In the genomic region with DNA sequence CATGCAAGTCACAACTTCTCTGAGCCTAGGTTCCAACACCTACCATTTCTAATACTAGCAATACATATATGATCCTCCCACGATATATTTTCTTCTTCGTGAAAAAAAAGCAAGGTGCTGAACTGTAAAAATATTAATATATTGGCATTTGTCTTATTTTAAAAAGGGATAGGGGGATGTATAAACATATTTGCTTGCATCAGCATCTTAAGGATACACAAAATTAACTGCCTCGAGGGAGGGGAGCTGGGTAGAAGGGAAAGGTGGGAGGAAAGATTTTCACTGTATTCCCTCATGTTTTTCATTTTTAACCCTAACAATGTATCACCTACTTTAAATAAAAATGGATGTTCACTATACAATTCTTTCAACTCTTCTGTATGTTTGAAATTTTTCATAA, we compare ENCODE assay signal across 9 cellular contexts. TPM values are rescaled to one million over a fixed set of nuclear protein-coding genes. Genes with fewer than 3 reads are reported as not detected.
DNase-seq lines count a peak whose midpoint lies in the region; ATAC-seq and TF ChIP-seq lines count a peak whose summit lies in the region.
"Had no signal": no experiment of that assay in that cellular context is flagged by ENCODE, and none has a peak within 500 bp of the region (broad histone marks: within the 10 kb centered on the region; RNA-seq: fewer than 3 reads in every experiment).

No MANE protein-coding gene starts in this region.

- no peak overlapping the region for H2BK15ac ChIP-seq in neuronal stem cell (ENCODE audit: low read length)

- no peak overlapping the region for H3K23ac ChIP-seq in neuronal stem cell (ENCODE audit: low read depth, low read length, poor library complexity)

- no peak overlapping the region for H3K4me3 ChIP-seq in CD4-positive, alpha-beta memory T cell (ENCODE audit: low read length in 2 of 2)
- H3K4me3 ChIP-seq in LNCaP clone FGC (ENCODE audit: low read depth, low read length) (peak overlapping the region; percentile 75), neuronal stem cell (ENCODE audit: low read length in 2 of 2) (peak overlapping the region in 1 of 2 donors; percentile 63)

- H2AK5ac ChIP-seq in neuronal stem cell (ENCODE audit: low read depth, low read length) = no peak overlapping the region

- H3K14ac ChIP-seq in neuronal stem cell (ENCODE audit: low read length) = no peak overlapping the region

- H3K4me1 Mint-ChIP-seq in CD4-positive, alpha-beta memory T cell = peaks cover 19 to 28% (median 22%) of the 10 kb centered on the region in 4 donors
- H3K4me1 Mint-ChIP-seq in central memory CD8-positive, alpha-beta T cell = peaks cover 4% of the 10 kb centered on the region
- H3K4me1 Mint-ChIP-seq in natural killer cell = peaks cover 15 to 18% of the 10 kb centered on the region in 2 donors
- peaks cover 18% of the 10 kb centered on the region for H3K4me1 Mint-ChIP-seq in activated CD4-positive, alpha-beta memory T cell treated with anti-CD3 and anti-CD28 coated beads for 36 hours (ENCODE audit: low read depth)

- no peak overlapping the region for H2BK12ac ChIP-seq in neuronal stem cell (ENCODE audit: low read length)

- H3K9me3 Mint-ChIP-seq in CD4-positive, alpha-beta memory T cell = no peaks in the 10 kb centered on the region
- H3K9me3 Mint-ChIP-seq in central memory CD8-positive, alpha-beta T cell = no peaks in the 10 kb centered on the region
- no peaks in the 10 kb centered on the region for H3K9me3 Mint-ChIP-seq in natural killer cell
- H3K9me3 Mint-ChIP-seq in activated CD4-positive, alpha-beta memory T cell treated with anti-CD3 and anti-CD28 coated beads for 36 hours = no peaks in the 10 kb centered on the region

- H3K27me3 ChIP-seq in CD4-positive, alpha-beta memory T cell (ENCODE audit: insufficient read depth, low read length) = no peaks in the 10 kb centered on the region
- no peaks in the 10 kb centered on the region for H3K27me3 ChIP-seq in neuronal stem cell (ENCODE audit: control insufficient read depth in 3 of 3, insufficient read depth in 3 of 3, low read depth in 1 of 3, low read length in 3 of 3)

- no peaks in the 10 kb centered on the region for H3K79me1 ChIP-seq in neuronal stem cell (ENCODE audit: low read depth, low read length)

- ATAC-seq in central memory CD8-positive, alpha-beta T cell (replicated peaks; ENCODE audit: extremely low read depth, poor library complexity, severe bottlenecking) = no peak
- ATAC-seq in natural killer cell = no peak

- H3K4me1 ChIP-seq in CD4-positive, alpha-beta memory T cell (ENCODE audit: insufficient read depth, low read length) = peaks cover 38% of the 10 kb centered on the region
- peaks cover 0 to 4% of the 10 kb centered on the region in 2 donors for H3K4me1 ChIP-seq in neuronal stem cell (ENCODE audit: control insufficient read depth in 2 of 2, insufficient read depth in 1 of 2, low read depth in 1 of 2, low read length in 2 of 2)

- POLR2A ChIA-PET in CD4-positive, alpha-beta memory T cell (lab: Charles Lee; ENCODE audit: partially characterized antibody) = interaction anchor here (0.9 to 1.8 kb wide), 2 partner anchors 382 to 1923 kb away, joined by 6 to 7 read pairs; partner anchors contain the start of genes HCLS1 and SEC22A
- POLR2A ChIA-PET in activated CD4-positive, alpha-beta memory T cell treated with anti-CD3 and anti-CD28 coated beads for 36 hours (lab: Charles Lee) = interaction anchor here (1.5 to 2.5 kb wide), 2 partner anchors 7 to 18 kb away, joined by 6 to 7 read pairs; no protein-coding TSS in a partner anchor

- intact Hi-C loops in CD4-positive, alpha-beta memory T cell (cut with micrococcal nuclease) = loop anchor here (10.0 kb wide), 1 partner anchor 1169 kb away; the partner anchor contains the start of gene WDR5B
- intact Hi-C loops in natural killer cell (cut with micrococcal nuclease) = loop anchor here (10.0 kb wide), 1 partner anchor 1169 kb away; the partner anchor contains the start of gene WDR5B
- intact Hi-C loops in activated CD4-positive, alpha-beta memory T cell treated with anti-CD3 and anti-CD28 coated beads for 36 hours (cut with micrococcal nuclease) = loop anchor here (10.0 kb wide), 1 partner anchor 789 kb away; the partner anchor contains the start of genes HSPBAP1 and SLC49A4

- H3K36me3 ChIP-seq in CD4-positive, alpha-beta memory T cell (ENCODE audit: insufficient read depth, low read length) = peaks cover 8% of the 10 kb centered on the region
- H3K36me3 ChIP-seq in neuronal stem cell (replicated peaks in 1 of 2; ENCODE audit: control insufficient read depth in 2 of 2, insufficient read depth in 2 of 2, low read length in 2 of 2) = peaks cover 4 to 38% of the 10 kb centered on the region in 2 donors

- no peak overlapping the region for H3K27ac Mint-ChIP-seq in CD4-positive, alpha-beta memory T cell
- H3K27ac Mint-ChIP-seq in central memory CD8-positive, alpha-beta T cell (ENCODE audit: low read depth) = peak overlapping the region; percentile 19
- H3K27ac Mint-ChIP-seq in natural killer cell = peak overlapping the region in 1 of 2 donors; percentile 71
- H3K27ac Mint-ChIP-seq in activated CD4-positive, alpha-beta memory T cell treated with anti-CD3 and anti-CD28 coated beads for 36 hours = no peak overlapping the region

- no peak overlapping the region for H3K18ac ChIP-seq in neuronal stem cell (ENCODE audit: low read length)

- CTCF ChIA-PET in CD4-positive, alpha-beta memory T cell (lab: Charles Lee; ENCODE audit: partially characterized antibody) = interaction anchor here (1.0 to 1.3 kb wide), 3 partner anchors 18 to 25 kb away, joined by 3 read pairs; no protein-coding TSS in a partner anchor
- CTCF ChIA-PET in activated CD4-positive, alpha-beta memory T cell treated with anti-CD3 and anti-CD28 coated beads for 36 hours (lab: Charles Lee) = interaction anchor here (1.3 to 3.0 kb wide), 4 partner anchors 15 to 30 kb away, joined by 3 to 14 read pairs (median 4); no protein-coding TSS in a partner anchor

- no peak overlapping the region for H3K9ac ChIP-seq in neuronal stem cell (ENCODE audit: low read depth, low read length, poor library complexity)

- no peak overlapping the region for H3K27ac ChIP-seq in CD4-positive, alpha-beta memory T cell (ENCODE audit: low read depth, low read length)
- H3K27ac ChIP-seq in neuronal stem cell (replicated peaks; ENCODE audit: low read length) = no peak overlapping the region

- H3K4me2 ChIP-seq in neuronal stem cell (ENCODE audit: insufficient read depth, low read length, poor library complexity, severe bottlenecking) = no peak overlapping the region

- no peak overlapping the region for H2BK120ac ChIP-seq in neuronal stem cell (ENCODE audit: low read depth, low read length)

- DNase-seq in CD4-positive, alpha-beta memory T cell = no peak
- DNase-seq in LNCaP clone FGC (ENCODE audit: low read depth) = no peak
- no peak for DNase-seq in central memory CD8-positive, alpha-beta T cell (ENCODE audit: low spot score in 2 of 2)
- DNase-seq in natural killer cell = no peak
- DNase-seq in mucosa of gallbladder (ENCODE audit: low spot score) = no peak
- DNase-seq in neuronal stem cell (ENCODE audit: low spot score) = no peak
- no peak for DNase-seq in activated CD4-positive, alpha-beta memory T cell treated with anti-CD3 and anti-CD28 coated beads for 36 hours
- DNase-seq in SK-N-DZ (ENCODE audit: low spot score) = no peak
- DNase-seq: NCI-H345 had no signal

- no peak for TF ChIP-seq CTCF in LNCaP clone FGC (IDR thresholded peaks at IDR 0.05; ENCODE audit: control insufficient read depth, extremely low read depth, insufficient read depth)
- TF ChIP-seq CTCF in natural killer cell (IDR thresholded peaks at IDR 0.05) = no peak

- H4K91ac ChIP-seq in neuronal stem cell (ENCODE audit: low read depth, low read length, poor library complexity) = no peak overlapping the region

- no peak overlapping the region for H2BK5ac ChIP-seq in neuronal stem cell (ENCODE audit: low read length)

- no peak overlapping the region for H4K8ac ChIP-seq in neuronal stem cell (ENCODE audit: low read depth, low read length)

- no peaks in the 10 kb centered on the region for H3K9me3 ChIP-seq in CD4-positive, alpha-beta memory T cell (ENCODE audit: control insufficient read depth in 1 of 2, low read length in 2 of 2)
- H3K9me3 ChIP-seq in neuronal stem cell (replicated peaks in 1 of 2; ENCODE audit: control insufficient read depth in 2 of 2, insufficient read depth in 1 of 2, low read depth in 1 of 2, low read length in 2 of 2) = peaks cover 4 to 10% of the 10 kb centered on the region in 2 donors

- H2AFZ ChIP-seq in neuronal stem cell (ENCODE audit: low read length) = no peak overlapping the region

- H3K27me3 Mint-ChIP-seq in CD4-positive, alpha-beta memory T cell = no peaks in the 10 kb centered on the region
- H3K27me3 Mint-ChIP-seq in central memory CD8-positive, alpha-beta T cell = no peaks in the 10 kb centered on the region
- H3K27me3 Mint-ChIP-seq in natural killer cell (ENCODE audit: low read depth in 2 of 2) = no peaks in the 10 kb centered on the region
- H3K27me3 Mint-ChIP-seq in activated CD4-positive, alpha-beta memory T cell treated with anti-CD3 and anti-CD28 coated beads for 36 hours = no peaks in the 10 kb centered on the region

- H3K36me3 Mint-ChIP-seq in CD4-positive, alpha-beta memory T cell = peaks cover 23% of the 10 kb centered on the region in 2 donors
- H3K36me3 Mint-ChIP-seq in central memory CD8-positive, alpha-beta T cell (ENCODE audit: insufficient read depth) = peaks cover 27% of the 10 kb centered on the region
- no peaks in the 10 kb centered on the region for H3K36me3 Mint-ChIP-seq in natural killer cell
- peaks cover 27% of the 10 kb centered on the region for H3K36me3 Mint-ChIP-seq in activated CD4-positive, alpha-beta memory T cell treated with anti-CD3 and anti-CD28 coated beads for 36 hours

- no CpG with 5 or more reads among the region's 3 CpGs for WGBS in neuronal stem cell (ENCODE audit: extremely low coverage in 2 of 2, insufficient read length in 2 of 2, insufficient replicate concordance in 1 of 2), 2 donors

- H3K4ac ChIP-seq in neuronal stem cell (ENCODE audit: low read length) = no peak overlapping the region

- peak overlapping the region in 6 of 8 donors; percentile 30 to 93 (median 78) for H3K4me3 Mint-ChIP-seq in CD4-positive, alpha-beta memory T cell
- H3K4me3 Mint-ChIP-seq in central memory CD8-positive, alpha-beta T cell = no peak overlapping the region
- H3K4me3 Mint-ChIP-seq in natural killer cell = peak overlapping the region; percentile 87
- no peak overlapping the region for H3K4me3 Mint-ChIP-seq in activated CD4-positive, alpha-beta memory T cell treated with anti-CD3 and anti-CD28 coated beads for 36 hours

RNA-seq across cellular contexts. Expression of gene HACD2, which starts 1.3 kb away (rescaled TPM):
- 10 to 100 TPM; 26.0 to 29.5 TPM for total RNA-seq in CD4-positive, alpha-beta memory T cell
- 10 to 100 TPM; 27.0 to 38.0 TPM for polyA plus RNA-seq in CD4-positive, alpha-beta memory T cell
- total RNA-seq in natural killer cell (10 to 100 TPM; 16.1 to 34.1 (median 24.6) TPM), mucosa of gallbladder (47.9 TPM)
- polyA plus RNA-seq in neuronal stem cell (2013, experiment 1 of 2) = 15.9 TPM
- 15.7 TPM for polyA plus RNA-seq in neuronal stem cell (2013, experiment 2 of 2)
- 10 to 100 TPM; 27.0 to 27.9 TPM for total RNA-seq in activated CD4-positive, alpha-beta memory T cell treated with anti-CD3 and anti-CD28 coated beads for 36 hours
- polyA plus RNA-seq in SK-N-DZ (2014; cell fraction: cytosol; rRNA removed) = 13.8 and 17.4 TPM in 2 replicates
- polyA plus RNA-seq in SK-N-DZ (2014; cell fraction: nucleus; rRNA removed) = 6.3 and 7.5 TPM in 2 replicates

Comparison
In these comparisons a context has a peak if more than half of its experiments do, and no peak if none do; other contexts are left out.
1. H3K4me3 Mint-ChIP-seq: peak in CD4-positive, alpha-beta memory T cell (6 of 8) and natural killer cell (single experiment); none in central memory CD8-positive, alpha-beta T cell (single experiment) and activated CD4-positive, alpha-beta memory T cell treated with anti-CD3 and anti-CD28 coated beads for 36 hours (single experiment).